ENCODE assay signal across 23 cellular contexts in the genomic region with DNA sequence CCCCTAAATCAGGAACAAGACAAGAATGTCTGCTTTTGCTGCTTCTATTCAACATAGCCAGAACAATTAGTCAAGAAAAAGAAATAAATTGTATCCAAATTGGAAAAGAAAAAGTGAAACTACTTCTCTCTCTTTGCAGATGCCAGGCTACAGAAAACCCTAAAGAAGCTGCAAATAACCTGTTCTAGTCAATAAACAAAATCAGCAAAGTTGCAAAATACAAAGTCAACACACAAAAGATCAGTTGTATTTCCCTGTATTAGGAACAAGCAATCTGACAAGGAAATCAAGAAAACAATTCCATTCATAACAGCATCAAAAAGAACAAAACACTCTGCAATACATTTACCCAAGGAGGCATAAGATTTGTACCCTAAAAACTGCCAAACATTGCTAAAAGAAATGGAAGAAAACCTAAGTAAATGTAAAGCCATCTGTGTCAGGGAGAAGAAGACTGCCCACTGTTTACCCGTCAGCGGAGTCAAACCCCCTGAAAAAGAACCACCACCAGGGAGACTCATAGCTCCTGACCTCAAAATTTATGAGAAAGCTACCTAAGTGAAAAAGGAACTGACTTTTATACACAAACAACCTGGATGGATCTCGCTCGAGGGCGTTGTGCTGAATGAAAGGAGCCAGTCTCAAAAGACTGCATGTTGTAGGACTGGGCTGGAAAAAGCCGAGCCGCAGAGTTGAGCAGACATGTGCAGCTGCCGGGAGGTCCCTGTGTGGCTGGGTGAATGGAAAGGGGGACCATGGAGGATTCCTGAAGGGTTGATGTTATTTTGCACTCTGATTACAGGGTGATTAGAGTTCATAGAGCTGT.
DNase-seq lines count a peak whose midpoint lies in the region; ATAC-seq and TF ChIP-seq lines count a peak whose summit lies in the region.
"Had no signal": no experiment of that assay in that cellular context is flagged by ENCODE, and none has a peak within 500 bp of the region (broad histone marks: within the 10 kb centered on the region; RNA-seq: fewer than 3 reads in every experiment).

No MANE protein-coding gene starts in this region.

- H3K4me2 ChIP-seq in OCI-LY1 (ENCODE audit: low read length): no peak overlapping the region; the same call in 1 of the 2 replicates
- H3K4me2 ChIP-seq: hepatocyte had no signal

- no peaks in the 10 kb centered on the region for H3K27me3 ChIP-seq in OCI-LY1 (ENCODE audit: insufficient read depth, low read length)
- H3K27me3 ChIP-seq: brain microvascular endothelial cell, hepatocyte had no signal

- H3K79me2 ChIP-seq in OCI-LY1 (ENCODE audit: insufficient read depth, low read length): no peaks in the 10 kb centered on the region
- H3K79me2 ChIP-seq: hepatocyte had no signal

- no peaks in the 10 kb centered on the region for H3K27me3 Mint-ChIP-seq in activated naive CD4-positive, alpha-beta T cell treated with anti-CD3 and anti-CD28 coated beads for 36 hours (ENCODE audit: low read depth)
- H3K27me3 Mint-ChIP-seq in stimulated activated naive B cell treated with anti-CD40 and anti-IgM and Interleukin-4, amounts not matched to agents 10 μg/mL and 1 μg/mL and 100 μg/mL, for 72 hours: no peaks in the 10 kb centered on the region
- no peaks in the 10 kb centered on the region for H3K27me3 Mint-ChIP-seq in type B pancreatic cell

- peak overlapping the region; percentile 16; the same call in 1 of the 2 replicates for H3K9ac ChIP-seq in OCI-LY1 (ENCODE audit: low read length)

- H3K36me3 Mint-ChIP-seq in activated naive CD4-positive, alpha-beta T cell treated with anti-CD3 and anti-CD28 coated beads for 36 hours (ENCODE audit: low read depth): peaks cover 11% of the 10 kb centered on the region
- H3K36me3 Mint-ChIP-seq in stimulated activated naive B cell treated with anti-CD40 and anti-IgM and Interleukin-4, amounts not matched to agents 10 μg/mL and 1 μg/mL and 100 μg/mL, for 72 hours: peaks cover 45 to 71% of the 10 kb centered on the region in 2 donors
- H3K36me3 Mint-ChIP-seq in type B pancreatic cell: peaks cover 29% of the 10 kb centered on the region

- CTCF ChIA-PET in activated naive CD4-positive, alpha-beta T cell treated with anti-CD3 and anti-CD28 coated beads for 36 hours (lab: Charles Lee): interaction anchor here (0.6 kb wide), 1 partner anchor 180 kb away, joined by 3 read pairs; no protein-coding TSS in a partner anchor

- peaks cover 24% of the 10 kb centered on the region for H3K36me3 ChIP-seq in OCI-LY1 (ENCODE audit: insufficient read depth, low read length)
- H3K36me3 ChIP-seq: brain microvascular endothelial cell had no signal

- H3F3A ChIP-seq in OCI-LY1 (ENCODE audit: insufficient read depth, low read length): no peaks in the 10 kb centered on the region

- intact Hi-C loops in activated naive CD4-positive, alpha-beta T cell treated with anti-CD3 and anti-CD28 coated beads for 36 hours (cut with micrococcal nuclease): no loop called here

- H3K4me3 ChIP-seq in OCI-LY1 (ENCODE audit: low read depth, low read length, poor library complexity, severe bottlenecking): no peak overlapping the region
- H3K4me3 ChIP-seq: coronary artery, hepatocyte, psoas muscle had no signal

- H3K9me3 ChIP-seq in OCI-LY1 (ENCODE audit: low read length): no peaks in the 10 kb centered on the region
- H3K9me3 ChIP-seq: psoas muscle had no signal

- peaks cover 21% of the 10 kb centered on the region for H3K4me1 Mint-ChIP-seq in activated naive CD4-positive, alpha-beta T cell treated with anti-CD3 and anti-CD28 coated beads for 36 hours (ENCODE audit: low read depth)
- peaks cover 31 to 53% of the 10 kb centered on the region in 2 donors for H3K4me1 Mint-ChIP-seq in stimulated activated naive B cell treated with anti-CD40 and anti-IgM and Interleukin-4, amounts not matched to agents 10 μg/mL and 1 μg/mL and 100 μg/mL, for 72 hours
- H3K4me1 Mint-ChIP-seq in type B pancreatic cell (ENCODE audit: unreplicated experiment): peaks cover 15% of the 10 kb centered on the region

- no peaks in the 10 kb centered on the region for H4K20me1 ChIP-seq in OCI-LY1 (ENCODE audit: insufficient read depth, low read length)

- peaks cover 30% of the 10 kb centered on the region for H3K4me1 ChIP-seq in OCI-LY1 (ENCODE audit: insufficient read depth, low read length, severe bottlenecking)
- H3K4me1 ChIP-seq: psoas muscle had no signal

- no peaks in the 10 kb centered on the region for H3K9me3 Mint-ChIP-seq in activated naive CD4-positive, alpha-beta T cell treated with anti-CD3 and anti-CD28 coated beads for 36 hours
- no peaks in the 10 kb centered on the region for H3K9me3 Mint-ChIP-seq in stimulated activated naive B cell treated with anti-CD40 and anti-IgM and Interleukin-4, amounts not matched to agents 10 μg/mL and 1 μg/mL and 100 μg/mL, for 72 hours
- no peaks in the 10 kb centered on the region for H3K9me3 Mint-ChIP-seq in type B pancreatic cell
- H3K9me3 Mint-ChIP-seq: CD14-positive monocyte, neural crest cell had no signal

- H3K4me3 Mint-ChIP-seq in activated naive CD4-positive, alpha-beta T cell treated with anti-CD3 and anti-CD28 coated beads for 36 hours: no peak overlapping the region
- peak overlapping the region; percentile 17 to 29 for H3K4me3 Mint-ChIP-seq in stimulated activated naive B cell treated with anti-CD40 and anti-IgM and Interleukin-4, amounts not matched to agents 10 μg/mL and 1 μg/mL and 100 μg/mL, for 72 hours
- no peak overlapping the region for H3K4me3 Mint-ChIP-seq in type B pancreatic cell
- H3K4me3 Mint-ChIP-seq: CD14-positive monocyte, neural crest cell had no signal

- no peaks in the 10 kb centered on the region for H3K9me2 ChIP-seq in OCI-LY1 (ENCODE audit: low read depth, low read length)

- peak overlapping the region; percentile 83 for H3K27ac ChIP-seq in OCI-LY1 (ENCODE audit: low read depth, low read length, poor library complexity, severe bottlenecking)
- H3K27ac ChIP-seq: brain microvascular endothelial cell, coronary artery, hepatocyte, psoas muscle had no signal

- no peak overlapping the region for H2AFZ ChIP-seq in OCI-LY1 (ENCODE audit: low read length)
- H2AFZ ChIP-seq: hepatocyte had no signal

- TF ChIP-seq CTCF in OCI-LY1 (IDR thresholded peaks at IDR 0.05; ENCODE audit: low read length): peak; percentile 11; the same call in 1 of the 2 replicates
- no peak for TF ChIP-seq CTCF in type B pancreatic cell (conservative IDR thresholded peaks at IDR 0.05)

- ATAC-seq in stimulated activated naive B cell treated with anti-CD40 and anti-IgM and Interleukin-4, amounts not matched to agents 10 μg/mL and 1 μg/mL and 100 μg/mL, for 72 hours (replicated peaks): peak; percentile 75 to 80
- no peak for ATAC-seq in GM18520 (IDR thresholded peaks at IDR 0.05; ENCODE audit: unreplicated experiment)
- no peak for ATAC-seq in GM21526 (IDR thresholded peaks at IDR 0.05; ENCODE audit: low FRiP score, unreplicated experiment)
- ATAC-seq: psoas muscle, SK-N-SH treated with all-trans-retinoic acid at 6 μM for 48 hours had no signal

- peak; percentile 10 for DNase-seq in activated naive CD4-positive, alpha-beta T cell treated with anti-CD3 and anti-CD28 coated beads for 36 hours
- DNase-seq in activated naive CD4-positive, alpha-beta T cell treated with Interleukin-2 at 50 U/mL for 16 hours: no peak
- DNase-seq in inferior parietal cortex (ENCODE audit: extremely low spot score) (peak; percentile 2), type B pancreatic cell (ENCODE audit: extremely low spot score, unreplicated experiment) (no peak)
- DNase-seq in stimulated activated naive B cell treated with anti-CD40 and anti-IgM and Interleukin-4, amounts not matched to agents 10 μg/mL and 1 μg/mL and 100 μg/mL, for 72 hours: no peak
- DNase-seq: ACHN; activated CD4-positive, CD25-positive, alpha-beta regulatory T cell treated with anti-CD3 and anti-CD28 coated beads, Interleukin-2, amount 50 U/mL, for 72 hours; brain microvascular endothelial cell; DMS153; KG1; MV-4-11; NCI-H187 treated with DMSO at 0.1 percent for 48 hours; psoas muscle; small intestine; stimulated activated CD4-positive, alpha-beta T cell treated with anti-CD3 and anti-CD28 coated beads, Interleukin-4, amount 100 ng/mL, for 24 hours had no signal

- no peak overlapping the region for H3K27ac Mint-ChIP-seq in activated naive CD4-positive, alpha-beta T cell treated with anti-CD3 and anti-CD28 coated beads for 36 hours
- H3K27ac Mint-ChIP-seq in stimulated activated naive B cell treated with anti-CD40 and anti-IgM and Interleukin-4, amounts not matched to agents 10 μg/mL and 1 μg/mL and 100 μg/mL, for 72 hours: peak overlapping the region; percentile 87
- H3K27ac Mint-ChIP-seq in type B pancreatic cell: no peak overlapping the region

Comparison
In these comparisons a context has a peak if more than half of its experiments do, and no peak if none do; other contexts are left out.
1. DNase-seq: peak in activated naive CD4-positive, alpha-beta T cell treated with anti-CD3 and anti-CD28 coated beads for 36 hours (single experiment) and inferior parietal cortex (single experiment); none in activated naive CD4-positive, alpha-beta T cell treated with Interleukin-2 at 50 U/mL for 16 hours (single experiment), stimulated activated naive B cell treated with anti-CD40 and anti-IgM and Interleukin-4, amounts not matched to agents 10 μg/mL and 1 μg/mL and 100 μg/mL, for 72 hours (single experiment) and type B pancreatic cell (single experiment).
2. H3K4me3 Mint-ChIP-seq: peak in stimulated activated naive B cell treated with anti-CD40 and anti-IgM and Interleukin-4, amounts not matched to agents 10 μg/mL and 1 μg/mL and 100 μg/mL, for 72 hours (2 of 2); none in activated naive CD4-positive, alpha-beta T cell treated with anti-CD3 and anti-CD28 coated beads for 36 hours (single experiment) and type B pancreatic cell (single experiment).
3. ATAC-seq: peak in stimulated activated naive B cell treated with anti-CD40 and anti-IgM and Interleukin-4, amounts not matched to agents 10 μg/mL and 1 μg/mL and 100 μg/mL, for 72 hours (2 of 2); none in GM18520 (single experiment) and GM21526 (single experiment).